8 cellular contexts compared by ENCODE assay signal in genomic region chr11:37999171-37999570, GRCh38.
"Had no signal": no experiment of that assay in that cellular context is flagged by ENCODE, and none has a peak within 500 bp of the region (broad histone marks: within the 10 kb centered on the region; RNA-seq: fewer than 3 reads in every experiment).

No MANE protein-coding gene starts in this region.

- ATAC-seq: GM23338 had no signal

- DNase-seq: H9, HCEC 1CT, KBM-7 had no signal

- FAIRE-seq: H1, H54, HTR-8/SVneo had no signal

- H3K4me3 ChIP-seq: GM23338 had no signal

- H3K4me2 ChIP-seq: GM23338, KMS-11 had no signal

- H3K27ac ChIP-seq: KMS-11 had no signal

- H3K9ac ChIP-seq: KMS-11 had no signal

- H2AFZ ChIP-seq: GM23338 had no signal
